In genomic region chr4:47002593-47002992, GRCh38 we compare ENCODE assay signal across 13 cellular contexts. TPM values are rescaled to one million over a fixed set of nuclear protein-coding genes. Genes with fewer than 3 reads are reported as not detected.
DNase-seq lines count a peak whose midpoint lies in the region; ATAC-seq and TF ChIP-seq lines count a peak whose summit lies in the region.
"Had no signal": no experiment of that assay in that cellular context is flagged by ENCODE, and none has a peak within 500 bp of the region (broad histone marks: within the 10 kb centered on the region; RNA-seq: fewer than 3 reads in every experiment).

No MANE protein-coding gene starts in this region.

- H3K4me1 Mint-ChIP-seq in MCF 10A (ENCODE audit: insufficient read depth, unreplicated experiment) (no peaks in the 10 kb centered on the region), chondrocyte (ENCODE audit: low read depth) (no peaks in the 10 kb centered on the region), T-helper 17 cell (no peaks in the 10 kb centered on the region)
- H3K4me1 Mint-ChIP-seq: nephron progenitor cell had no signal

- no peak overlapping the region for H3K27ac Mint-ChIP-seq in MCF 10A (ENCODE audit: low read depth, unreplicated experiment)
- H3K27ac Mint-ChIP-seq in chondrocyte (ENCODE audit: unreplicated experiment), result no peak overlapping the region
- no peak overlapping the region for H3K27ac Mint-ChIP-seq in T-helper 17 cell
- H3K27ac Mint-ChIP-seq: IgD-negative memory B cell, nephron progenitor cell had no signal

- H2AFZ ChIP-seq in smooth muscle cell (ENCODE audit: low read depth), result no peak overlapping the region

- H3K4me2 ChIP-seq in smooth muscle cell, result no peak overlapping the region
- H3K4me2 ChIP-seq: BLaER1 had no signal

- POLR2A ChIA-PET in MCF 10A (lab: Yijun Ruan, JAX), result no interaction called here

- 90% methylated on average over 1 of the region's 1 CpG for WGBS in smooth muscle cell (ENCODE audit: low lambda C conversion rate)

- no peaks in the 10 kb centered on the region for H3K79me2 ChIP-seq in smooth muscle cell (ENCODE audit: low read depth)

- H3K4me3 Mint-ChIP-seq in MCF 10A (ENCODE audit: unreplicated experiment), result no peak overlapping the region
- H3K4me3 Mint-ChIP-seq in chondrocyte (ENCODE audit: unreplicated experiment), result no peak overlapping the region
- no peak overlapping the region for H3K4me3 Mint-ChIP-seq in T-helper 17 cell
- H3K4me3 Mint-ChIP-seq: IgD-negative memory B cell, nephron progenitor cell had no signal

- BruUV-seq in MCF 10A (replicated peaks; lab: Mats Ljungman, UMichigan), result no TSS peak

- no peaks in the 10 kb centered on the region for H3K27me3 ChIP-seq in breast epithelium
- H3K27me3 ChIP-seq in smooth muscle cell (ENCODE audit: low read depth), result peaks cover 8% of the 10 kb centered on the region
- H3K27me3 ChIP-seq: BLaER1 had no signal

- TF ChIP-seq POLR2A in breast epithelium (IDR thresholded peaks at IDR 0.05), result no peak

- no peak for ATAC-seq in T-helper 17 cell
- ATAC-seq in left lobe of liver, result no peak

- no peak overlapping the region for H3K27ac ChIP-seq in breast epithelium
- H3K27ac ChIP-seq in smooth muscle cell (ENCODE audit: low read depth), result no peak overlapping the region
- H3K27ac ChIP-seq: BLaER1 had no signal

- H3K36me3 ChIP-seq in breast epithelium, result no peaks in the 10 kb centered on the region
- H3K36me3 ChIP-seq in smooth muscle cell (ENCODE audit: low read depth), result no peaks in the 10 kb centered on the region
- H3K36me3 ChIP-seq: BLaER1 had no signal

- no peaks in the 10 kb centered on the region for H3K4me1 ChIP-seq in breast epithelium
- H3K4me1 ChIP-seq in smooth muscle cell (ENCODE audit: low read depth), result no peaks in the 10 kb centered on the region
- H3K4me1 ChIP-seq: BLaER1 had no signal

- no peaks in the 10 kb centered on the region for H4K20me1 ChIP-seq in smooth muscle cell (ENCODE audit: low read depth)
- H4K20me1 ChIP-seq: BLaER1 had no signal

- H3K9me3 ChIP-seq in breast epithelium (no peaks in the 10 kb centered on the region), smooth muscle cell (replicated peaks; ENCODE audit: low read depth) (no peaks in the 10 kb centered on the region), T-helper 17 cell (ENCODE audit: control insufficient read depth, low read length, poor library complexity, severe bottlenecking) (no peaks in the 10 kb centered on the region)
- H3K9me3 ChIP-seq: BLaER1 had no signal

- peak; percentile 25 for DNase-seq in MCF 10A (ENCODE audit: unreplicated experiment)
- DNase-seq in breast epithelium (ENCODE audit: low spot score in 2 of 2), result no peak
- DNase-seq in M059J (ENCODE audit: low read depth), result peak; percentile 62
- DNase-seq in chondrocyte (ENCODE audit: low spot score), result no peak
- DNase-seq in smooth muscle cell (lab: John Stamatoyannopoulos, UW; ENCODE audit: unreplicated experiment), result no peak
- DNase-seq in T-helper 17 cell, result no peak
- no peak for DNase-seq in left lobe of liver (ENCODE audit: low spot score)
- no peak for DNase-seq in stimulated activated CD4-positive, alpha-beta T cell treated with anti-CD3 and anti-CD28 coated beads, Interleukin-4, amount 100 ng/mL, for 4 hours
- DNase-seq: activated CD4-positive, alpha-beta T cell treated with anti-CD3 and anti-CD28 coated beads, Interleukin-2, amount 50 U/mL, for 1 hour; aorta; nephron progenitor cell had no signal

- H3F3A ChIP-seq in smooth muscle cell (ENCODE audit: low read depth), result no peaks in the 10 kb centered on the region

- H3K9ac ChIP-seq in smooth muscle cell (ENCODE audit: low read depth), result no peak overlapping the region
- H3K9ac ChIP-seq: BLaER1 had no signal

- H3K27me3 Mint-ChIP-seq in MCF 10A (ENCODE audit: insufficient read depth, unreplicated experiment) (no peaks in the 10 kb centered on the region), chondrocyte (ENCODE audit: low read depth) (peaks cover 26% of the 10 kb centered on the region), T-helper 17 cell (peaks cover 7% of the 10 kb centered on the region)
- H3K27me3 Mint-ChIP-seq: IgD-negative memory B cell had no signal

- H3K36me3 Mint-ChIP-seq in MCF 10A (ENCODE audit: insufficient read depth, unreplicated experiment) (no peaks in the 10 kb centered on the region), chondrocyte (ENCODE audit: low read depth) (no peaks in the 10 kb centered on the region), T-helper 17 cell (ENCODE audit: low read depth) (no peaks in the 10 kb centered on the region)
- H3K36me3 Mint-ChIP-seq: IgD-negative memory B cell had no signal

- CTCF ChIA-PET in MCF 10A (lab: Yijun Ruan, JAX), result interaction anchor here (1.4 kb wide), 1 partner anchor 673 kb away, joined by 5 read pairs; no protein-coding TSS in a partner anchor

- intact Hi-C loops in MCF 10A (cut with micrococcal nuclease) (loop anchor here (1.0 to 5.0 kb wide), 3 partner anchors 66 to 675 kb away; no protein-coding TSS in a partner anchor), breast epithelium (cut with DNase I; ENCODE audit: low total_unique reads) (loop anchor here (5.0 kb wide), 1 partner anchor 75 kb away; no protein-coding TSS in a partner anchor)

- peak; percentile 19 for TF ChIP-seq CTCF in MCF 10A (IDR thresholded peaks at IDR 0.05; ENCODE audit: unreplicated experiment)
- no peak for TF ChIP-seq CTCF in breast epithelium (IDR thresholded peaks at IDR 0.05)
- peak; percentile 69 for TF ChIP-seq CTCF in chondrocyte (IDR thresholded peaks at IDR 0.05)
- TF ChIP-seq CTCF in smooth muscle cell (IDR thresholded peaks at IDR 0.05; ENCODE audit: borderline replicate concordance, insufficient read depth, poor library complexity, severe bottlenecking), result peak; percentile 28

- H3K4me3 ChIP-seq in breast epithelium (no peak overlapping the region), smooth muscle cell (no peak overlapping the region)
- H3K4me3 ChIP-seq: BLaER1 had no signal

- H3K9me3 Mint-ChIP-seq in MCF 10A (ENCODE audit: unreplicated experiment) (no peaks in the 10 kb centered on the region), chondrocyte (ENCODE audit: low read depth) (no peaks in the 10 kb centered on the region)
- H3K9me3 Mint-ChIP-seq: IgD-negative memory B cell, nephron progenitor cell had no signal

RNA-seq across cellular contexts. Expression of gene GABRA4, which starts 9.2 kb away (rescaled TPM):
- not detected in 2 replicates for total RNA-seq in MCF 10A (2022)
- under 1 TPM in 1 of 3 donors, not detected in 2; 0.15 TPM for total RNA-seq in breast epithelium
- 0.05 and 0.07 TPM in 2 replicates for total RNA-seq in M059J (2014; rRNA removed; shearing (Covaris generic))
- total RNA-seq in chondrocyte, result not detected in 3 replicates
- total RNA-seq in smooth muscle cell, result not detected in 2 replicates
- polyA plus RNA-seq in smooth muscle cell, result not detected in 2 replicates
- total RNA-seq in T-helper 17 cell, result not detected
- total RNA-seq in left lobe of liver, result not detected
- polyA plus RNA-seq: IgD-negative memory B cell had no signal

RNA-seq across cellular contexts. Expression of gene GABRB1, which starts 28.8 kb away (rescaled TPM):
- total RNA-seq in MCF 10A (2022), result not detected in 2 replicates
- total RNA-seq in breast epithelium, result 1 to 10 TPM in 1 of 3 donors, not detected in 2; 2.5 TPM
- 1.5 and 4.3 TPM in 2 replicates for total RNA-seq in M059J (2014; rRNA removed; shearing (Covaris generic))
- not detected in 3 replicates for total RNA-seq in chondrocyte
- 0.22 and 0.49 TPM in 2 replicates for total RNA-seq in smooth muscle cell
- not detected in 2 replicates for polyA plus RNA-seq in smooth muscle cell
- total RNA-seq in T-helper 17 cell, result not detected
- not detected for total RNA-seq in left lobe of liver
- polyA plus RNA-seq: aorta, IgD-negative memory B cell had no signal

Comparison
In these comparisons a context has a peak if more than half of its experiments do, and no peak if none do; other contexts are left out.
1. DNase-seq: peak in MCF 10A (single experiment) and M059J (single experiment); none in breast epithelium (0 of 2), chondrocyte (single experiment), smooth muscle cell (single experiment), T-helper 17 cell (0 of 3), left lobe of liver (single experiment) and stimulated activated CD4-positive, alpha-beta T cell treated with anti-CD3 and anti-CD28 coated beads, Interleukin-4, amount 100 ng/mL, for 4 hours (0 of 2).
2. CTCF ChIP-seq: peak in MCF 10A (single experiment), chondrocyte (single experiment) and smooth muscle cell (single experiment); none in breast epithelium (0 of 3).